In genomic region chr14:30988509-30988908, GRCh38 we compare ENCODE assay signal across 14 cellular contexts. TPM values are rescaled to one million over a fixed set of nuclear protein-coding genes. Genes with fewer than 3 reads are reported as not detected.
A peak's percentile ranks its signal among the peaks of the same experiment; 100 is the strongest.
DNase-seq lines count a peak whose midpoint lies in the region; ATAC-seq and TF ChIP-seq lines count a peak whose summit lies in the region.
"Had no signal": no experiment of that assay in that cellular context is flagged by ENCODE, and none has a peak within 500 bp of the region (broad histone marks: within the 10 kb centered on the region; RNA-seq: fewer than 3 reads in every experiment).

No MANE protein-coding gene starts in this region.

- H3K9me3 ChIP-seq in muscle layer of duodenum (ENCODE audit: control insufficient read depth in 1 of 2, low read length in 2 of 2) = no peaks in the 10 kb centered on the region
- H3K9me3 ChIP-seq in spleen = no peaks in the 10 kb centered on the region
- H3K9me3 ChIP-seq: ovary had no signal

- TF ChIP-seq CTCF in choroid plexus epithelial cell (conservative IDR thresholded peaks at IDR 0.05; ENCODE audit: low read depth, low read length) (no peak), spleen (IDR thresholded peaks at IDR 0.05 in 8 of 11, conservative IDR thresholded peaks at IDR 0.05 in 3 of 11) (no peak)

- ATAC-seq in HG02970 (IDR thresholded peaks at IDR 0.05; ENCODE audit: low FRiP score, unreplicated experiment) = no peak

- no peak for TF ChIP-seq POLR2A in spleen (IDR thresholded peaks at IDR 0.05)

- H3K36me3 ChIP-seq in muscle layer of duodenum (ENCODE audit: control insufficient read depth in 1 of 2, insufficient read depth in 2 of 2, low read length in 2 of 2) = no peaks in the 10 kb centered on the region
- no peaks in the 10 kb centered on the region for H3K36me3 ChIP-seq in spleen
- H3K36me3 ChIP-seq: ovary, WERI-Rb-1 had no signal

- DNase-seq in AG08395 (ENCODE audit: low spot score) = peak; percentile 36
- peak; percentile 31 for DNase-seq in LHCN-M2 (ENCODE audit: low read depth)
- DNase-seq in choroid plexus epithelial cell (ENCODE audit: low read depth) = peak; percentile 53
- DNase-seq in spleen = no peak
- DNase-seq in DMS153 treated with DMSO at 0.1 percent for 48 hours (lab: John Stamatoyannopoulos, UW; ENCODE audit: unreplicated experiment) = no peak
- no peak for DNase-seq in NCI-H1694 (lab: John Stamatoyannopoulos, UW)
- DNase-seq: aorta; Calu3; effector CD8-positive, alpha-beta T cell; NCI-H82; ovary; WERI-Rb-1 had no signal

- H3K4me1 ChIP-seq in muscle layer of duodenum (ENCODE audit: control insufficient read depth in 1 of 2, insufficient read depth in 2 of 2, low read length in 2 of 2) (peaks cover 4 to 46% of the 10 kb centered on the region in 2 donors), spleen (peaks cover 20 to 76% (median 38%) of the 10 kb centered on the region in 6 donors)

- H3K27ac ChIP-seq in muscle layer of duodenum (ENCODE audit: low read length) (peak overlapping the region; percentile 45), spleen (peak overlapping the region in 1 of 8 donors; percentile 17)
- H3K27ac ChIP-seq: ovary, WERI-Rb-1 had no signal

- H3K4me3 ChIP-seq in choroid plexus epithelial cell (ENCODE audit: low read depth, low read length) = no peak overlapping the region
- no peak overlapping the region for H3K4me3 ChIP-seq in muscle layer of duodenum (ENCODE audit: low read depth in 1 of 2, low read length in 2 of 2)
- H3K4me3 ChIP-seq in spleen = no peak overlapping the region
- H3K4me3 ChIP-seq: ovary had no signal

- intact Hi-C loops in spleen (cut with DNase I; ENCODE audit: low total_unique reads) = no loop called here

- H3K27me3 ChIP-seq in muscle layer of duodenum (ENCODE audit: low read depth, low read length) (no peaks in the 10 kb centered on the region), spleen (replicated peaks in 1 of 7) (no peaks in the 10 kb centered on the region)
- H3K27me3 ChIP-seq: ovary had no signal

RNA-seq across cellular contexts. Expression of gene AP4S1, which starts 36.9 kb away (rescaled TPM):
- total RNA-seq in LHCN-M2 (2014; rRNA removed) = 8.4 and 15.8 TPM in 2 replicates
- 5.5 TPM for polyA plus RNA-seq in LHCN-M2 (2012)
- total RNA-seq in spleen = 10 to 100 TPM; 10.7 to 22.9 (median 14.2) TPM
- 10 to 100 TPM in 1 of 3 donors, 1 to 10 TPM in 2; 6.4 to 11.1 (median 6.5) TPM for polyA plus RNA-seq in spleen

RNA-seq across cellular contexts. Expression of gene STRN3, which starts 37.7 kb away (rescaled TPM):
- total RNA-seq in LHCN-M2 (2014; rRNA removed) = 32.1 and 39.0 TPM in 2 replicates
- 9.7 TPM for polyA plus RNA-seq in LHCN-M2 (2012)
- 10 to 100 TPM; 32.8 to 50.1 (median 39.1) TPM for total RNA-seq in spleen
- 10 to 100 TPM in 1 of 3 donors, 1 to 10 TPM in 2; 7.6 to 11.3 (median 9.7) TPM for polyA plus RNA-seq in spleen

Comparison
In these comparisons a context has a peak if more than half of its experiments do, and no peak if none do; other contexts are left out.
1. DNase-seq: peak in AG08395 (single experiment), LHCN-M2 (single experiment) and choroid plexus epithelial cell (single experiment); none in spleen (single experiment), DMS153 treated with DMSO at 0.1 percent for 48 hours (single experiment) and NCI-H1694 (single experiment).